14 cellular contexts compared by ENCODE assay signal in genomic region chr18:58819051-58819450, GRCh38. TPM values are rescaled to one million over a fixed set of nuclear protein-coding genes. Genes with fewer than 3 reads are reported as not detected.
DNase-seq lines count a peak whose midpoint lies in the region; ATAC-seq, FAIRE-seq and TF ChIP-seq lines count a peak whose summit lies in the region.
"Had no signal": no experiment of that assay in that cellular context is flagged by ENCODE, and none has a peak within 500 bp of the region (broad histone marks: within the 10 kb centered on the region; RNA-seq: fewer than 3 reads in every experiment).

No MANE protein-coding gene starts in this region.

- peaks cover 66% of the 10 kb centered on the region for H3K27me3 ChIP-seq in CD4-positive, alpha-beta T cell (ENCODE audit: control insufficient read depth, insufficient read depth, low read length)
- no peaks in the 10 kb centered on the region for H3K27me3 ChIP-seq in GM12878 (replicated peaks in 1 of 2; ENCODE audit: control insufficient read depth in 2 of 2, insufficient read depth in 2 of 2, low read length in 1 of 2)
- H3K27me3 ChIP-seq: brain microvascular endothelial cell had no signal

- FAIRE-seq in GM12878 (lab: Jason Lieb, UNC), result peak; percentile 79

- peak; percentile 84 for ATAC-seq in CD4-positive, alpha-beta T cell (ENCODE audit: poor library complexity)
- ATAC-seq in GM12878, result peak; percentile 76
- ATAC-seq: left lobe of liver had no signal

- H3K27ac Mint-ChIP-seq in CD4-positive, alpha-beta T cell, result no peak overlapping the region
- H3K27ac Mint-ChIP-seq: B cell had no signal

- H3K4me1 ChIP-seq in GM12878 (ENCODE audit: control insufficient read depth, insufficient read depth, low read length), result peaks cover 10% of the 10 kb centered on the region

- no peak overlapping the region for H2AFZ ChIP-seq in GM12878 (ENCODE audit: control insufficient read depth, low read depth, low read length)

- 10% methylated on average over 4 of the region's 4 CpGs for WGBS in GM12878 (ENCODE audit: insufficient coverage, insufficient replicate concordance, low lambda C conversion rate, missing lambda C conversion rate)

- no peak for TF ChIP-seq RAD21 in GM12878 (IDR thresholded peaks at IDR 0.05; ENCODE audit: insufficient read depth, low read depth, low read length)

- no peaks in the 10 kb centered on the region for H4K20me1 ChIP-seq in GM12878 (ENCODE audit: control insufficient read depth, insufficient read depth)

- POLR2A ChIA-PET in CD4-positive, alpha-beta T cell (lab: Charles Lee), result interaction anchor here (0.6 kb wide), 1 partner anchor 45 kb away, joined by 3 read pairs; no protein-coding TSS in a partner anchor
- POLR2A ChIA-PET in GM12878 (lab: Charles Lee), result no interaction called here

- SMC1A ChIA-PET in GM12878 (lab: Charles Lee; ENCODE audit: uncharacterized antibody, unreplicated experiment), result no interaction called here

- H3K36me3 ChIP-seq in GM12878 (ENCODE audit: control insufficient read depth in 2 of 2, insufficient read depth in 2 of 2, low read length in 1 of 2), result no peaks in the 10 kb centered on the region
- H3K36me3 ChIP-seq: brain microvascular endothelial cell, WERI-Rb-1 had no signal

- DNase-seq in CD4-positive, alpha-beta T cell, result peak in 4 of 10 experiments; percentile 2 to 13 (median 6)
- peak; percentile 51 for DNase-seq in GM10266 (ENCODE audit: extremely low spot score)
- DNase-seq in OCI-M1 (lab: John Stamatoyannopoulos, UW), result peak; percentile 55
- peak; percentile 70 for DNase-seq in GM12878 (ENCODE audit: low read depth, low spot score)
- DNase-seq in H4 (ENCODE audit: low spot score), result no peak
- no peak for DNase-seq in COLO829 (ENCODE audit: low spot score)
- no peak for DNase-seq in glomerular visceral epithelial cell (ENCODE audit: extremely low spot score)
- no peak for DNase-seq in GOT3 (lab: John Stamatoyannopoulos, UW)
- DNase-seq: brain microvascular endothelial cell, DMS79 treated with DMSO at 0.1 percent for 48 hours, NCI-H1694, WERI-Rb-1 had no signal

- TF ChIP-seq POLR2A in GM12878 (IDR thresholded peaks at IDR 0.05; ENCODE audit: low read depth, low read length), result no peak

- no peak overlapping the region for H3K4me2 ChIP-seq in GM12878 (ENCODE audit: control insufficient read depth, insufficient read depth)

- in situ Hi-C loops in GM12878 (cut with MboI), result no loop called here

- no peak overlapping the region for H3K4me3 ChIP-seq in GM12878

- no peak for TF ChIP-seq CTCF in CD4-positive, alpha-beta T cell (IDR thresholded peaks at IDR 0.05)
- TF ChIP-seq CTCF in GM10266 (IDR thresholded peaks at IDR 0.05; ENCODE audit: control insufficient read depth, insufficient read depth, low read depth, missing control alignments) (no peak), GM12878 (IDR thresholded peaks at IDR 0.05 in 2 of 3, conservative IDR thresholded peaks at IDR 0.05 in 1 of 3; ENCODE audit: control insufficient read depth in 2 of 3, extremely low read depth in 1 of 3, insufficient read depth in 1 of 3, low read depth in 3 of 3, low read length in 3 of 3) (no peak)

- H3K4me1 Mint-ChIP-seq in CD4-positive, alpha-beta T cell (ENCODE audit: low read depth), result peaks cover 17% of the 10 kb centered on the region

- RAD21 ChIA-PET in GM12878 (lab: Charles Lee; ENCODE audit: unreplicated experiment), result interaction anchor here (1.0 kb wide), 1 partner anchor 51 kb away, joined by 4 read pairs; no protein-coding TSS in a partner anchor

- H3K9ac ChIP-seq in GM12878 (ENCODE audit: control insufficient read depth, insufficient read depth, low read length), result no peak overlapping the region

- intact Hi-C loops in CD4-positive, alpha-beta T cell (cut with DNase I, micrococcal nuclease), result no loop called here
- intact Hi-C loops in GM12878 (cut with micrococcal nuclease; ENCODE audit: unreplicated experiment), result no loop called here

- no peaks in the 10 kb centered on the region for H3K79me2 ChIP-seq in GM12878 (ENCODE audit: control insufficient read depth, insufficient read depth, low read length)

- H3K27me3 Mint-ChIP-seq in CD4-positive, alpha-beta T cell, result peaks cover 81% of the 10 kb centered on the region

- peak overlapping the region; percentile 9 for H3K4me3 Mint-ChIP-seq in CD4-positive, alpha-beta T cell
- H3K4me3 Mint-ChIP-seq: B cell had no signal

- CTCF ChIA-PET in CD4-positive, alpha-beta T cell (lab: Charles Lee), result no interaction called here
- CTCF ChIA-PET in GM12878 (lab: Yijun Ruan, JAX), result interaction anchor here (1.6 kb wide), 1 partner anchor 55 kb away, joined by 3 read pairs; no protein-coding TSS in a partner anchor

- H3K36me3 Mint-ChIP-seq in CD4-positive, alpha-beta T cell (ENCODE audit: low read depth), result no peaks in the 10 kb centered on the region

- no peaks in the 10 kb centered on the region for H3K9me3 Mint-ChIP-seq in CD4-positive, alpha-beta T cell

- BruUV-seq in GM12878 (replicated peaks; lab: Mats Ljungman, UMichigan), result no TSS peak

- no peak overlapping the region for H3K27ac ChIP-seq in CD4-positive, alpha-beta T cell (ENCODE audit: low read depth, low read length)
- no peak overlapping the region for H3K27ac ChIP-seq in GM12878 (ENCODE audit: control insufficient read depth, insufficient read depth)
- H3K27ac ChIP-seq: brain microvascular endothelial cell, WERI-Rb-1 had no signal

- no peaks in the 10 kb centered on the region for H3K9me3 ChIP-seq in CD4-positive, alpha-beta T cell (ENCODE audit: control insufficient read depth, low read length)
- H3K9me3 ChIP-seq in GM12878 (replicated peaks; ENCODE audit: control insufficient read depth, insufficient read depth, low read length), result peaks cover 7% of the 10 kb centered on the region; the same call in 2 of the 3 replicates

- TF ChIP-seq EP300 in GM12878 (IDR thresholded peaks at IDR 0.05; ENCODE audit: borderline replicate concordance in 1 of 2, control insufficient read depth in 1 of 2, low read depth in 2 of 2, low read length in 2 of 2), result no peak

TF ChIP-seq in GM12878, 131 proteins besides CTCF, POLR2A, EP300 and RAD21 (continues in another document):
- TF ChIP-seq ZNF622 (IDR thresholded peaks at IDR 0.05) (no peak), IKZF2 (IDR thresholded peaks at IDR 0.05) (0 out of 4 replicates have a peak, but pooled peaks of 1 of the 2 experiments have one; percentile 13), SRF (IDR thresholded peaks at IDR 0.05; ENCODE audit: low read depth in 2 of 2, low read length in 2 of 2) (no peak), YBX1 (IDR thresholded peaks at IDR 0.05) (no peak), BHLHE40 (IDR thresholded peaks at IDR 0.05; ENCODE audit: borderline replicate concordance in 1 of 2, low read depth in 2 of 2, low read length in 1 of 2) (peak; percentile 39 to 58; a peak in 3 of 4 replicates), NRF1 (conservative IDR thresholded peaks at IDR 0.05; ENCODE audit: low read depth, low read length) (no peak), LARP7 (IDR thresholded peaks at IDR 0.05) (no peak), SREBF2 (IDR thresholded peaks at IDR 0.05; ENCODE audit: low read length) (no peak), BRCA1 (IDR thresholded peaks at IDR 0.05; ENCODE audit: low read depth, low read length) (no peak), NBN (IDR thresholded peaks at IDR 0.05) (no peak), TCF7 (IDR thresholded peaks at IDR 0.05; ENCODE audit: borderline replicate concordance) (peak; percentile 98), MEF2A (IDR thresholded peaks at IDR 0.05; ENCODE audit: insufficient read depth, low read depth, low read length) (0 out of 2 replicates have a peak, but pooled peaks have one; percentile 21)
- TF ChIP-seq, protein P1, sequence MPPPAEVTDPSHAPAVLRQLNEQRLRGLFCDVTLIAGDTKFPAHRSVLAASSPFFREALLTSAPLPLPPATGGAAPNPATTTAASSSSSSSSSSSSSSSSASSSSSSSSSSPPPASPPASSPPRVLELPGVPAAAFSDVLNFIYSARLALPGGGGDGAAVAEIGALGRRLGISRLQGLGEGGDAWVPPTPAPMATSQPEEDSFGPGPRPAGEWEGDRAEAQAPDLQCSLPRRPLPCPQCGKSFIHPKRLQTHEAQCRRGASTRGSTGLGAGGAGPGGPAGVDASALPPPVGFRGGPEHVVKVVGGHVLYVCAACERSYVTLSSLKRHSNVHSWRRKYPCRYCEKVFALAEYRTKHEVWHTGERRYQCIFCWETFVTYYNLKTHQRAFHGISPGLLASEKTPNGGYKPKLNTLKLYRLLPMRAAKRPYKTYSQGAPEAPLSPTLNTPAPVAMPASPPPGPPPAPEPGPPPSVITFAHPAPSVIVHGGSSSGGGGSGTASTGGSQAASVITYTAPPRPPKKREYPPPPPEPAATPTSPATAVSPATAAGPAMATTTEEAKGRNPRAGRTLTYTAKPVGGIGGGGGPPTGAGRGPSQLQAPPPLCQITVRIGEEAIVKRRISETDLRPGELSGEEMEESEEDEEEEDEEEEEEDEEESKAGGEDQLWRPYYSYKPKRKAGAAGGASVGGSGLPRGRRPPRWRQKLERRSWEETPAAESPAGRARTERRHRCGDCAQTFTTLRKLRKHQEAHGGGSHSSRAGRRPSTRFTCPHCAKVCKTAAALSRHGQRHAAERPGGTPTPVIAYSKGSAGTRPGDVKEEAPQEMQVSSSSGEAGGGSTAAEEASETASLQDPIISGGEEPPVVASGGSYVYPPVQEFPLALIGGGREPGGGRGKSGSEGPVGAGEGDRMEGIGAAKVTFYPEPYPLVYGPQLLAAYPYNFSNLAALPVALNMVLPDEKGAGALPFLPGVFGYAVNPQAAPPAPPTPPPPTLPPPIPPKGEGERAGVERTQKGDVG (CRISPR knock-in tag; IDR thresholded peaks at IDR 0.05), result no peak

RNA-seq across cellular contexts. Expression of gene ZNF532, which starts 45.6 kb away (rescaled TPM):
- 1 to 10 TPM; 9.8 to 9.9 TPM for total RNA-seq in CD4-positive, alpha-beta T cell
- 14.2 and 16.9 TPM in 2 replicates for total RNA-seq in GM12878 (2013; cell fraction: nucleolus; rRNA removed)
- total RNA-seq in GM12878 (2014; rRNA removed) (0.90 and 2.1 TPM in 2 replicates), GM12878 (2014; rRNA removed; fragmentation: Illumina TruSeq; extraction: Trizol) (1.6 and 2.3 TPM in 2 replicates), GM12878 (2021) (1.4 and 1.9 TPM in 2 replicates)
- 1.4 TPM for polyA plus RNA-seq in GM12878 (2011; ENCODE audit: low read depth)
- polyA plus RNA-seq in GM12878 (2011; rRNA removed) (2.1 and 2.3 TPM in 2 replicates), GM12878 (2014; fragmentation: Illumina TruSeq; extraction: Trizol) (3.4 and 4.2 TPM in 2 replicates), GM12878 (2014; fragmentation: Nextera tagmentation; extraction: Ambion mirVana) (1 to 10 TPM in 1 of 2 experiments, under 1 TPM in 1; 0.44 to 1.3 TPM), GM12878 (2014; rRNA removed) (1.6 and 1.9 TPM in 2 replicates), GM12878 (2016; fragmentation: Nextera tagmentation; extraction: Ambion mirVana) (under 1 TPM; 0.63 to 0.84 TPM)
- polyA plus RNA-seq in GM12878 (2011; cell fraction: cytosol; rRNA removed), result 3.0 and 3.8 TPM in 2 replicates
- 1.5 and 1.7 TPM in 2 replicates for polyA plus RNA-seq in GM12878 (2011; cell fraction: nucleus; rRNA removed)
- 1.8 and 2.1 TPM in 2 replicates for polyA plus RNA-seq in GM12878 (2012)
- 4.6 and 5.0 TPM in 2 replicates for polyA minus RNA-seq in GM12878 (2011; rRNA and poly(A)+ RNA removed)
- 0.73 and 1.9 TPM in 2 replicates for polyA minus RNA-seq in GM12878 (2011; cell fraction: cytosol; rRNA and poly(A)+ RNA removed)
- 0.77 and 0.85 TPM in 2 replicates for polyA minus RNA-seq in GM12878 (2011; cell fraction: nucleus; rRNA and poly(A)+ RNA removed)
- 57.8 and 75.1 TPM in 2 replicates for total RNA-seq in H4 (2014; rRNA removed; shearing (Covaris generic))

Comparison
In these comparisons a context has a peak if more than half of its experiments do, and no peak if none do; other contexts are left out.
1. DNase-seq: peak in GM10266 (single experiment), OCI-M1 (single experiment) and GM12878 (single experiment); none in H4 (single experiment), COLO829 (single experiment), glomerular visceral epithelial cell (single experiment) and GOT3 (single experiment).